In genomic region chr7:40758590-40758989, GRCh38 we compare ENCODE assay signal across 13 cellular contexts.
"Had no signal": no experiment of that assay in that cellular context is flagged by ENCODE, and none has a peak within 500 bp of the region (broad histone marks: within the 10 kb centered on the region; RNA-seq: fewer than 3 reads in every experiment).

No MANE protein-coding gene starts in this region.

- DNase-seq: activated CD4-positive, alpha-beta T cell treated with anti-CD3 and anti-CD28 coated beads for 1 hour; activated CD4-positive, alpha-beta T cell treated with anti-CD3 and anti-CD28 coated beads, Interleukin-2, amount 50 U/mL, for 48 hours; activated CD8-positive, alpha-beta memory T cell treated with anti-CD3 and anti-CD28 coated beads, Interleukin-2, amount 10 ng/mL, durations not matched to agents 7 days and 5 days; activated effector memory CD4-positive, alpha-beta T cell treated with Interleukin-2 at 50 U/mL for 16 hours; activated T-cell treated with anti-CD3 and anti-CD28 coated beads, Interleukin-2, amount 50 U/mL, for 24 hours; endodermal cell; left colon; nephron progenitor cell; stimulated activated CD4-positive, alpha-beta T cell treated with anti-CD3 and anti-CD28 coated beads, Interleukin-2, amount 100 ng/mL, for 48 hours; stimulated activated naive CD8-positive, alpha-beta T cell treated with anti-CD3 and anti-CD28 coated beads, Interleukin-15, Interleukin-2, amounts not matched to agents 100 U/mL and 50 U/mL, for 24 hours; T-helper 17 cell; upper lobe of right lung had no signal

- H3K36me3 ChIP-seq: suprapubic skin, upper lobe of right lung had no signal

- H3K9me3 ChIP-seq: suprapubic skin, upper lobe of right lung had no signal

- H3K4me1 ChIP-seq: suprapubic skin, upper lobe of right lung had no signal

- H3K27ac ChIP-seq: suprapubic skin, upper lobe of right lung had no signal

- H3K4me3 ChIP-seq: suprapubic skin, upper lobe of right lung had no signal

- ATAC-seq: activated CD8-positive, alpha-beta memory T cell treated with anti-CD3 and anti-CD28 coated beads, Interleukin-2, amount 10 ng/mL, durations not matched to agents 7 days and 5 days; left colon; stimulated activated naive CD8-positive, alpha-beta T cell treated with anti-CD3 and anti-CD28 coated beads, Interleukin-15, Interleukin-2, amounts not matched to agents 100 U/mL and 50 U/mL, for 24 hours; T-helper 17 cell; upper lobe of right lung had no signal

- H3K27me3 ChIP-seq: suprapubic skin, upper lobe of right lung had no signal
